In the genomic region with DNA sequence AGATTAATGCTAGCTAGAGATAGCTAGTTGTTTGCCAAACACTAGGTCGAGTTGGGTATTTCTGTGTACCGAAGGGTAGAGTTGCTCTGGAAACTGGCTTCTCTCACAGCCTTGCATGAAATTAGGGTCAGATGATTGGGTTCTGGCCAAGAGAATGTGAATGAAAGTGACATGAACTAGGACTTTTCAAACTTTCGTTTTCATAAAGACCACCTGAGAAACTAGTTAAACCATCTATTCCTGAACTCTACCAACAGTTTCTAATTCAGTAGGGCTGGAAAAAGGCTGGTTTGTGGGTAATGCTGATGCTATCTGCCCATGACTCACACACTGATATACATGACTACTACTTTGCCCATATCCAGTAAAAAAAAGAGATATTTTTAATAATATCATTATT, we compare ENCODE assay signal across 1 cellular context.
TF ChIP-seq lines count a peak whose summit lies in the region.

No MANE protein-coding gene starts in this region.

TF ChIP-seq in SK-N-SH, 30 proteins besides CTCF, POLR2A, EP300 and RAD21 (continued from another document):
- TF ChIP-seq CHD2 (IDR thresholded peaks at IDR 0.05; ENCODE audit: low read length, partially characterized antibody) (no peak), RFX5 (IDR thresholded peaks at IDR 0.05; ENCODE audit: low read length) (no peak), TAF1 (IDR thresholded peaks at IDR 0.05; ENCODE audit: borderline replicate concordance, low read depth, low read length) (peak; percentile 22; the same call in 1 of the 2 replicates), NFIC (IDR thresholded peaks at IDR 0.05; ENCODE audit: borderline replicate concordance) (peak; percentile 70), TCF12 (IDR thresholded peaks at IDR 0.05) (peak; percentile 92), FOSL2 (IDR thresholded peaks at IDR 0.05; ENCODE audit: borderline replicate concordance, low read depth) (peak; percentile 91), MXI1 (IDR thresholded peaks at IDR 0.05; ENCODE audit: low read depth, low read length) (no peak), POLR2AphosphoS5 (IDR thresholded peaks at IDR 0.05; ENCODE audit: low read depth, low read length) (no peak), MEF2A (IDR thresholded peaks at IDR 0.05; ENCODE audit: borderline replicate concordance, low read depth) (peak; percentile 62), RXRA (IDR thresholded peaks at IDR 0.05; ENCODE audit: borderline replicate concordance, low read depth) (peak; percentile 39; the same call in 1 of the 2 replicates), EZH2phosphoT487 (IDR thresholded peaks at IDR 0.05; ENCODE audit: borderline replicate concordance, low read depth) (no peak), YY1 (IDR thresholded peaks at IDR 0.05; ENCODE audit: low read depth) (no peak), TEAD4 (IDR thresholded peaks at IDR 0.05; ENCODE audit: borderline replicate concordance, insufficient read depth) (peak; percentile 66; the same call in 1 of the 2 replicates), GABPA (IDR thresholded peaks at IDR 0.05; ENCODE audit: low read depth) (0 out of 2 replicates have a peak, but pooled peaks have one; percentile 16), JUND (IDR thresholded peaks at IDR 0.05) (peak; percentile 92), SIN3A (IDR thresholded peaks at IDR 0.05; ENCODE audit: borderline replicate concordance, low read depth, low read length) (no peak), NRF1 (IDR thresholded peaks at IDR 0.05; ENCODE audit: low read depth, low read length) (no peak), RCOR1 (IDR thresholded peaks at IDR 0.05; ENCODE audit: low read length) (no peak), SMC3 (IDR thresholded peaks at IDR 0.05; ENCODE audit: low read depth, low read length) (no peak), GATA2 (CRISPR knock-in tag; IDR thresholded peaks at IDR 0.05) (no peak)
- TF ChIP-seq, protein P1, sequence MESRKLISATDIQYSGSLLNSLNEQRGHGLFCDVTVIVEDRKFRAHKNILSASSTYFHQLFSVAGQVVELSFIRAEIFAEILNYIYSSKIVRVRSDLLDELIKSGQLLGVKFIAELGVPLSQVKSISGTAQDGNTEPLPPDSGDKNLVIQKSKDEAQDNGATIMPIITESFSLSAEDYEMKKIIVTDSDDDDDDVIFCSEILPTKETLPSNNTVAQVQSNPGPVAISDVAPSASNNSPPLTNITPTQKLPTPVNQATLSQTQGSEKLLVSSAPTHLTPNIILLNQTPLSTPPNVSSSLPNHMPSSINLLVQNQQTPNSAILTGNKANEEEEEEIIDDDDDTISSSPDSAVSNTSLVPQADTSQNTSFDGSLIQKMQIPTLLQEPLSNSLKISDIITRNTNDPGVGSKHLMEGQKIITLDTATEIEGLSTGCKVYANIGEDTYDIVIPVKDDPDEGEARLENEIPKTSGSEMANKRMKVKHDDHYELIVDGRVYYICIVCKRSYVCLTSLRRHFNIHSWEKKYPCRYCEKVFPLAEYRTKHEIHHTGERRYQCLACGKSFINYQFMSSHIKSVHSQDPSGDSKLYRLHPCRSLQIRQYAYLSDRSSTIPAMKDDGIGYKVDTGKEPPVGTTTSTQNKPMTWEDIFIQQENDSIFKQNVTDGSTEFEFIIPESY (IDR thresholded peaks at IDR 0.05; ENCODE audit: borderline replicate concordance, low read depth): 0 out of 2 replicates have a peak, but pooled peaks have one; percentile 25
- TF ChIP-seq, protein P2, sequence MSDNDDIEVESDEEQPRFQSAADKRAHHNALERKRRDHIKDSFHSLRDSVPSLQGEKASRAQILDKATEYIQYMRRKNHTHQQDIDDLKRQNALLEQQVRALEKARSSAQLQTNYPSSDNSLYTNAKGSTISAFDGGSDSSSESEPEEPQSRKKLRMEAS (IDR thresholded peaks at IDR 0.05; ENCODE audit: low read depth): peak; percentile 34; the same call in 1 of the 2 replicates
- TF ChIP-seq, protein P3, sequence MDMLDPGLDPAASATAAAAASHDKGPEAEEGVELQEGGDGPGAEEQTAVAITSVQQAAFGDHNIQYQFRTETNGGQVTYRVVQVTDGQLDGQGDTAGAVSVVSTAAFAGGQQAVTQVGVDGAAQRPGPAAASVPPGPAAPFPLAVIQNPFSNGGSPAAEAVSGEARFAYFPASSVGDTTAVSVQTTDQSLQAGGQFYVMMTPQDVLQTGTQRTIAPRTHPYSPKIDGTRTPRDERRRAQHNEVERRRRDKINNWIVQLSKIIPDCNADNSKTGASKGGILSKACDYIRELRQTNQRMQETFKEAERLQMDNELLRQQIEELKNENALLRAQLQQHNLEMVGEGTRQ (IDR thresholded peaks at IDR 0.05; ENCODE audit: borderline replicate concordance, low read depth, low read length): no peak
- TF ChIP-seq, protein P4, sequence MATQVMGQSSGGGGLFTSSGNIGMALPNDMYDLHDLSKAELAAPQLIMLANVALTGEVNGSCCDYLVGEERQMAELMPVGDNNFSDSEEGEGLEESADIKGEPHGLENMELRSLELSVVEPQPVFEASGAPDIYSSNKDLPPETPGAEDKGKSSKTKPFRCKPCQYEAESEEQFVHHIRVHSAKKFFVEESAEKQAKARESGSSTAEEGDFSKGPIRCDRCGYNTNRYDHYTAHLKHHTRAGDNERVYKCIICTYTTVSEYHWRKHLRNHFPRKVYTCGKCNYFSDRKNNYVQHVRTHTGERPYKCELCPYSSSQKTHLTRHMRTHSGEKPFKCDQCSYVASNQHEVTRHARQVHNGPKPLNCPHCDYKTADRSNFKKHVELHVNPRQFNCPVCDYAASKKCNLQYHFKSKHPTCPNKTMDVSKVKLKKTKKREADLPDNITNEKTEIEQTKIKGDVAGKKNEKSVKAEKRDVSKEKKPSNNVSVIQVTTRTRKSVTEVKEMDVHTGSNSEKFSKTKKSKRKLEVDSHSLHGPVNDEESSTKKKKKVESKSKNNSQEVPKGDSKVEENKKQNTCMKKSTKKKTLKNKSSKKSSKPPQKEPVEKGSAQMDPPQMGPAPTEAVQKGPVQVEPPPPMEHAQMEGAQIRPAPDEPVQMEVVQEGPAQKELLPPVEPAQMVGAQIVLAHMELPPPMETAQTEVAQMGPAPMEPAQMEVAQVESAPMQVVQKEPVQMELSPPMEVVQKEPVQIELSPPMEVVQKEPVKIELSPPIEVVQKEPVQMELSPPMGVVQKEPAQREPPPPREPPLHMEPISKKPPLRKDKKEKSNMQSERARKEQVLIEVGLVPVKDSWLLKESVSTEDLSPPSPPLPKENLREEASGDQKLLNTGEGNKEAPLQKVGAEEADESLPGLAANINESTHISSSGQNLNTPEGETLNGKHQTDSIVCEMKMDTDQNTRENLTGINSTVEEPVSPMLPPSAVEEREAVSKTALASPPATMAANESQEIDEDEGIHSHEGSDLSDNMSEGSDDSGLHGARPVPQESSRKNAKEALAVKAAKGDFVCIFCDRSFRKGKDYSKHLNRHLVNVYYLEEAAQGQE (IDR thresholded peaks at IDR 0.05; ENCODE audit: low read depth, low read length): no peak
- TF ChIP-seq, protein P5, sequence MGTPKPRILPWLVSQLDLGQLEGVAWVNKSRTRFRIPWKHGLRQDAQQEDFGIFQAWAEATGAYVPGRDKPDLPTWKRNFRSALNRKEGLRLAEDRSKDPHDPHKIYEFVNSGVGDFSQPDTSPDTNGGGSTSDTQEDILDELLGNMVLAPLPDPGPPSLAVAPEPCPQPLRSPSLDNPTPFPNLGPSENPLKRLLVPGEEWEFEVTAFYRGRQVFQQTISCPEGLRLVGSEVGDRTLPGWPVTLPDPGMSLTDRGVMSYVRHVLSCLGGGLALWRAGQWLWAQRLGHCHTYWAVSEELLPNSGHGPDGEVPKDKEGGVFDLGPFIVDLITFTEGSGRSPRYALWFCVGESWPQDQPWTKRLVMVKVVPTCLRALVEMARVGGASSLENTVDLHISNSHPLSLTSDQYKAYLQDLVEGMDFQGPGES (IDR thresholded peaks at IDR 0.05; ENCODE audit: low read depth, low read length): no peak
